14 cellular contexts compared by ENCODE assay signal in genomic region chr5:40497573-40497972, GRCh38.
DNase-seq lines count a peak whose midpoint lies in the region; FAIRE-seq and TF ChIP-seq lines count a peak whose summit lies in the region.
"Had no signal": no experiment of that assay in that cellular context is flagged by ENCODE, and none has a peak within 500 bp of the region (broad histone marks: within the 10 kb centered on the region; RNA-seq: fewer than 3 reads in every experiment).

No MANE protein-coding gene starts in this region.

- no peaks in the 10 kb centered on the region for H4K20me1 ChIP-seq in astrocyte (ENCODE audit: insufficient read depth, low read length)

- H3K36me3 ChIP-seq in astrocyte (ENCODE audit: insufficient read depth, low read length), result no peaks in the 10 kb centered on the region
- H3K36me3 ChIP-seq: esophagus squamous epithelium, MG63 had no signal

- no peak for TF ChIP-seq CTCF in astrocyte (IDR thresholded peaks at IDR 0.05; ENCODE audit: insufficient read depth, low read depth, low read length)
- no peak for TF ChIP-seq CTCF in D721Med (IDR thresholded peaks at IDR 0.05; ENCODE audit: insufficient read depth, missing control alignments)

- no peak overlapping the region for H3K4me3 Mint-ChIP-seq in astrocyte (ENCODE audit: unreplicated experiment)
- H3K4me3 Mint-ChIP-seq: activated naive CD8-positive, alpha-beta T cell treated with anti-CD3 and anti-CD28 coated beads, Interleukin-2, amount 10 ng/mL, durations not matched to agents 7 days and 5 days; neural crest cell had no signal

- no peaks in the 10 kb centered on the region for H3K27me3 Mint-ChIP-seq in astrocyte (ENCODE audit: low read depth, unreplicated experiment)
- H3K27me3 Mint-ChIP-seq: activated naive CD8-positive, alpha-beta T cell treated with anti-CD3 and anti-CD28 coated beads, Interleukin-2, amount 10 ng/mL, durations not matched to agents 7 days and 5 days had no signal

- H3K9me3 ChIP-seq in astrocyte (ENCODE audit: insufficient read depth, low read depth, low read length), result no peaks in the 10 kb centered on the region
- H3K9me3 ChIP-seq: esophagus squamous epithelium, MG63 had no signal

- H3K27ac Mint-ChIP-seq in astrocyte (ENCODE audit: unreplicated experiment), result peak overlapping the region; percentile 13
- H3K27ac Mint-ChIP-seq: activated naive CD8-positive, alpha-beta T cell treated with anti-CD3 and anti-CD28 coated beads, Interleukin-2, amount 10 ng/mL, durations not matched to agents 7 days and 5 days had no signal

- H3K4me1 ChIP-seq in astrocyte (ENCODE audit: insufficient read depth, low read length), result peaks cover 3% of the 10 kb centered on the region
- H3K4me1 ChIP-seq: esophagus squamous epithelium had no signal

- FAIRE-seq in H54 (lab: Jason Lieb, UNC) (peak; percentile 53), astrocyte (lab: Jason Lieb, UNC) (no peak), D721Med (lab: Jason Lieb, UNC) (no peak)

- no peak for TF ChIP-seq POLR2A in H54 (IDR thresholded peaks at IDR 0.05; ENCODE audit: low read depth, low read length)

- DNase-seq in A172 (ENCODE audit: low spot score) (peak; percentile 90), H54 (ENCODE audit: insufficient read length, low spot score) (no peak), astrocyte (ENCODE audit: low read depth) (peak; percentile 80), kidney tubule cell (ENCODE audit: low spot score) (peak; percentile 61), AG08395 (ENCODE audit: low spot score) (no peak), D721Med (ENCODE audit: insufficient read length, low spot score) (no peak), ecto neural progenitor cell (ENCODE audit: low spot score) (no peak), activated T-cell treated with anti-CD3 and anti-CD28 coated beads for 4 hours (no peak)
- DNase-seq: activated naive CD8-positive, alpha-beta T cell treated with anti-CD3 and anti-CD28 coated beads, Interleukin-2, amount 10 ng/mL, durations not matched to agents 7 days and 5 days; esophagus squamous epithelium; MG63; NCI-H2081; substantia nigra had no signal

- H3K9ac ChIP-seq in astrocyte (ENCODE audit: low read length), result no peak overlapping the region

- H3K4me2 ChIP-seq in astrocyte (ENCODE audit: low read length), result peak overlapping the region; percentile 1

- H3K27ac ChIP-seq in astrocyte (ENCODE audit: low read depth, low read length), result no peak overlapping the region
- H3K27ac ChIP-seq: esophagus squamous epithelium had no signal

- H2AFZ ChIP-seq in astrocyte (ENCODE audit: low read depth, low read length), result no peak overlapping the region

- no peaks in the 10 kb centered on the region for H3K79me2 ChIP-seq in astrocyte (ENCODE audit: insufficient read depth, low read length)

- H3K9me3 Mint-ChIP-seq in astrocyte (ENCODE audit: unreplicated experiment), result peaks cover 2% of the 10 kb centered on the region
- H3K9me3 Mint-ChIP-seq: neural crest cell had no signal

- peaks cover 6% of the 10 kb centered on the region for H3K4me1 Mint-ChIP-seq in astrocyte (ENCODE audit: low read depth, unreplicated experiment)
- H3K4me1 Mint-ChIP-seq: neural crest cell had no signal

- H3K36me3 Mint-ChIP-seq in astrocyte (ENCODE audit: low read depth, unreplicated experiment), result no peaks in the 10 kb centered on the region

- H3K4me3 ChIP-seq in astrocyte (ENCODE audit: insufficient read depth, low read depth, low read length), result no peak overlapping the region
- H3K4me3 ChIP-seq: esophagus squamous epithelium, MG63 had no signal

- no peaks in the 10 kb centered on the region for H3K27me3 ChIP-seq in astrocyte (ENCODE audit: insufficient read depth, low read length)
- H3K27me3 ChIP-seq: esophagus squamous epithelium, MG63 had no signal

Comparison
In these comparisons a context has a peak if more than half of its experiments do, and no peak if none do; other contexts are left out.
1. DNase-seq: peak in A172 (single experiment), astrocyte (single experiment) and kidney tubule cell (single experiment); none in H54 (single experiment), AG08395 (single experiment), D721Med (single experiment), ecto neural progenitor cell (single experiment) and activated T-cell treated with anti-CD3 and anti-CD28 coated beads for 4 hours (single experiment).